In the genomic region with DNA sequence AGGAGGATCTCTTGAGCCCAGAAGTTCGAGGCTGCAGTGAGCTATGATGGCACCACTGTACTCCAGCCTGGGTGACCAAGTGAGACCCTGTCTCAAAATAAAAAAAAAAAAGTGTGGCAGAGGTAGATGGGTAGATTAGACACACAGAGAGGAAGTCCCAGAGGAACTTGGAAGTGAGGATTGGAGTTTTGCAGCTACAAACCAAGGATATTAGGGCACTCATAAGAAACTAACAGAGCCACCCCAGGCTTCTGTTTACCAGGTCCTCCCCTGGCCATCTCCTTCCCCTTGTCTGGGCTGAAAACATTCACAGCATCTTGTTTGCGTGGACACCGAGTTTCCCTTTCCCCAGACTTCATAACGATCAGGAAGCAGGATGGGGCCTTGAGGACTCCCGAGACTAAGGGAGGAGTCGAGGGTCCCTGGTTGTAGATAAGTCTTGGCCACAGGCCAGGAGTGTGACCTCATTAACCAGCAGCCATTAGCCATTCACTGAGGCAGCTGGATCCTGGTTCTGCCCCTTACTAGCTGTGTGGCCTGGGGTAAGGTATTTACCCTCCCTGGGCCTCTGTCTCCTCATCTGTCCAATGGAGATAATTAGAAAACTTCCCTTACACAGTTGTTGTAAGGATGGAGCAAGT, we compare ENCODE assay signal across 1 cellular context.
TF ChIP-seq lines count a peak whose summit lies in the region.

No MANE protein-coding gene starts in this region.

TF ChIP-seq in K562, 482 proteins besides CTCF, POLR2A, EP300 and RAD21 (continued from another document):
- TF ChIP-seq, protein P1, sequence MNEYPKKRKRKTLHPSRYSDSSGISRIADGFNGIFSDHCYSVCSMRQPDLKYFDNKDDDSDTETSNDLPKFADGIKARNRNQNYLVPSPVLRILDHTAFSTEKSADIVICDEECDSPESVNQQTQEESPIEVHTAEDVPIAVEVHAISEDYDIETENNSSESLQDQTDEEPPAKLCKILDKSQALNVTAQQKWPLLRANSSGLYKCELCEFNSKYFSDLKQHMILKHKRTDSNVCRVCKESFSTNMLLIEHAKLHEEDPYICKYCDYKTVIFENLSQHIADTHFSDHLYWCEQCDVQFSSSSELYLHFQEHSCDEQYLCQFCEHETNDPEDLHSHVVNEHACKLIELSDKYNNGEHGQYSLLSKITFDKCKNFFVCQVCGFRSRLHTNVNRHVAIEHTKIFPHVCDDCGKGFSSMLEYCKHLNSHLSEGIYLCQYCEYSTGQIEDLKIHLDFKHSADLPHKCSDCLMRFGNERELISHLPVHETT (CRISPR knock-in tag; conservative IDR thresholded peaks at IDR 0.05 in 1 of 2, IDR thresholded peaks at IDR 0.05 in 1 of 2) = peak in 1 of 2 experiments; percentile 42; a peak in 1 of 4 replicates
- TF ChIP-seq NR2C2 (CRISPR knock-in tag; IDR thresholded peaks at IDR 0.05) = no peak
- peak; percentile 8; the same call in 1 of the 2 replicates for TF ChIP-seq NR2C2 (tag; IDR thresholded peaks at IDR 0.05)
- TF ChIP-seq ATF3 (IDR thresholded peaks at IDR 0.05) = peak; percentile 43; the same call in 1 of the 2 replicates
- no peak for TF ChIP-seq ATF3 (CRISPR knock-in tag; conservative IDR thresholded peaks at IDR 0.05)
- TF ChIP-seq RBFOX2 (IDR thresholded peaks at IDR 0.05; ENCODE audit: low read depth, low read length) = 0 out of 2 replicates have a peak, but pooled peaks have one; percentile 5
- no peak for TF ChIP-seq U2AF2 (optimal IDR thresholded peaks at IDR 0.05; ENCODE audit: low read depth, low read length)
- peak; percentile 72 for TF ChIP-seq NFRKB (IDR thresholded peaks at IDR 0.05; ENCODE audit: low read depth)
- peak; percentile 42 for TF ChIP-seq NFIX (CRISPR knock-in tag; IDR thresholded peaks at IDR 0.05; ENCODE audit: low read depth)
- TF ChIP-seq, protein P2, sequence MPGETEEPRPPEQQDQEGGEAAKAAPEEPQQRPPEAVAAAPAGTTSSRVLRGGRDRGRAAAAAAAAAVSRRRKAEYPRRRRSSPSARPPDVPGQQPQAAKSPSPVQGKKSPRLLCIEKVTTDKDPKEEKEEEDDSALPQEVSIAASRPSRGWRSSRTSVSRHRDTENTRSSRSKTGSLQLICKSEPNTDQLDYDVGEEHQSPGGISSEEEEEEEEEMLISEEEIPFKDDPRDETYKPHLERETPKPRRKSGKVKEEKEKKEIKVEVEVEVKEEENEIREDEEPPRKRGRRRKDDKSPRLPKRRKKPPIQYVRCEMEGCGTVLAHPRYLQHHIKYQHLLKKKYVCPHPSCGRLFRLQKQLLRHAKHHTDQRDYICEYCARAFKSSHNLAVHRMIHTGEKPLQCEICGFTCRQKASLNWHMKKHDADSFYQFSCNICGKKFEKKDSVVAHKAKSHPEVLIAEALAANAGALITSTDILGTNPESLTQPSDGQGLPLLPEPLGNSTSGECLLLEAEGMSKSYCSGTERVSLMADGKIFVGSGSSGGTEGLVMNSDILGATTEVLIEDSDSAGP (CRISPR knock-in tag; IDR thresholded peaks at IDR 0.05) = 0 out of 2 replicates have a peak, but pooled peaks have one; percentile 35
- TF ChIP-seq, protein P3, sequence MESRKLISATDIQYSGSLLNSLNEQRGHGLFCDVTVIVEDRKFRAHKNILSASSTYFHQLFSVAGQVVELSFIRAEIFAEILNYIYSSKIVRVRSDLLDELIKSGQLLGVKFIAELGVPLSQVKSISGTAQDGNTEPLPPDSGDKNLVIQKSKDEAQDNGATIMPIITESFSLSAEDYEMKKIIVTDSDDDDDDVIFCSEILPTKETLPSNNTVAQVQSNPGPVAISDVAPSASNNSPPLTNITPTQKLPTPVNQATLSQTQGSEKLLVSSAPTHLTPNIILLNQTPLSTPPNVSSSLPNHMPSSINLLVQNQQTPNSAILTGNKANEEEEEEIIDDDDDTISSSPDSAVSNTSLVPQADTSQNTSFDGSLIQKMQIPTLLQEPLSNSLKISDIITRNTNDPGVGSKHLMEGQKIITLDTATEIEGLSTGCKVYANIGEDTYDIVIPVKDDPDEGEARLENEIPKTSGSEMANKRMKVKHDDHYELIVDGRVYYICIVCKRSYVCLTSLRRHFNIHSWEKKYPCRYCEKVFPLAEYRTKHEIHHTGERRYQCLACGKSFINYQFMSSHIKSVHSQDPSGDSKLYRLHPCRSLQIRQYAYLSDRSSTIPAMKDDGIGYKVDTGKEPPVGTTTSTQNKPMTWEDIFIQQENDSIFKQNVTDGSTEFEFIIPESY (CRISPR knock-in tag; IDR thresholded peaks at IDR 0.05) = no peak
- no peak for TF ChIP-seq CBFA2T2 (conservative IDR thresholded peaks at IDR 0.05)
- no peak for TF ChIP-seq ADNP (tag; IDR thresholded peaks at IDR 0.05)
- TF ChIP-seq CXXC5 (CRISPR knock-in tag; IDR thresholded peaks at IDR 0.05) = 0 out of 2 replicates have a peak, but pooled peaks have one; percentile 29
- no peak for TF ChIP-seq POLR2AphosphoS2 (IDR thresholded peaks at IDR 0.05; ENCODE audit: low read length)
- TF ChIP-seq TFAP4 (CRISPR knock-in tag; IDR thresholded peaks at IDR 0.05; ENCODE audit: borderline replicate concordance) = 0 out of 2 replicates have a peak, but pooled peaks have one; percentile 22
- peak; percentile 57 for TF ChIP-seq ZFP36 (IDR thresholded peaks at IDR 0.05; ENCODE audit: low read depth, low read length, partially characterized antibody)
- 0 out of 2 replicates have a peak, but pooled peaks have one; percentile 13 for TF ChIP-seq SMARCE1 (IDR thresholded peaks at IDR 0.05)
- TF ChIP-seq DACH1 (IDR thresholded peaks at IDR 0.05; ENCODE audit: partially characterized antibody) = peak; percentile 6
- peak; percentile 62; the same call in 1 of the 2 replicates for TF ChIP-seq SMAD4 (CRISPR knock-in tag; conservative IDR thresholded peaks at IDR 0.05)
- 0 out of 2 replicates have a peak, but pooled peaks have one; percentile 24 for TF ChIP-seq CREM (IDR thresholded peaks at IDR 0.05; ENCODE audit: low read depth)
TF ChIP-seq in K562: peak in this region for 34.
